Comparison of ENCODE assay signal across 1 cellular context in the genomic region with DNA sequence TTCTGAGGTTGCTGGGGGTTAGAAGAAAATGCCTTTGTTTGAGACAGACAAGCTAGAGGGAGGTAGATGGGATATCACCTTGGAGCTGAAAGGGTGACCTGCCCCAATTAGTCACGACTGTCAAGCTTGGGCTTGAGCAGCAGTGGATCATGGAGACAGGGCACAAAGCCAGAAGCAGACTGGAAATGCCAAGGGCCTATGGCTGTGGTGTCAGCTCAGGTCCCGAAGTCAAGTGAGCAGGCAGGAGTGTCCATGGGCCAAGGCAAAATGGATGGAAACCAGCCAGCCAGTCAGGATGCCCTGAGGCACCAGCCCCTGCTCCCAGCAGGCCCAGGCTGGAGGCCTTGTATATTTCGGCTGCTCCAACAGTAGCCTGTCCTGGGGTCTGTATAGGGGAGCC.
TF ChIP-seq lines count a peak whose summit lies in the region.

No MANE protein-coding gene starts in this region.

TF ChIP-seq in IMR-90, 13 proteins besides CTCF, POLR2A, EP300 and RAD21:
- no peak for TF ChIP-seq MAFK (IDR thresholded peaks at IDR 0.05; ENCODE audit: low read depth, low read length)
- TF ChIP-seq RFX5 (IDR thresholded peaks at IDR 0.05; ENCODE audit: low read depth, low read length), result no peak
- TF ChIP-seq RCOR1 (IDR thresholded peaks at IDR 0.05; ENCODE audit: insufficient replicate concordance, low read length), result no peak
- TF ChIP-seq BHLHE40 (IDR thresholded peaks at IDR 0.05; ENCODE audit: low read depth, low read length), result no peak
- TF ChIP-seq, protein P1, sequence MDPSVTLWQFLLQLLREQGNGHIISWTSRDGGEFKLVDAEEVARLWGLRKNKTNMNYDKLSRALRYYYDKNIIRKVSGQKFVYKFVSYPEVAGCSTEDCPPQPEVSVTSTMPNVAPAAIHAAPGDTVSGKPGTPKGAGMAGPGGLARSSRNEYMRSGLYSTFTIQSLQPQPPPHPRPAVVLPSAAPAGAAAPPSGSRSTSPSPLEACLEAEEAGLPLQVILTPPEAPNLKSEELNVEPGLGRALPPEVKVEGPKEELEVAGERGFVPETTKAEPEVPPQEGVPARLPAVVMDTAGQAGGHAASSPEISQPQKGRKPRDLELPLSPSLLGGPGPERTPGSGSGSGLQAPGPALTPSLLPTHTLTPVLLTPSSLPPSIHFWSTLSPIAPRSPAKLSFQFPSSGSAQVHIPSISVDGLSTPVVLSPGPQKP (IDR thresholded peaks at IDR 0.05; ENCODE audit: borderline replicate concordance, low read depth, low read length), result no peak
- no peak for TF ChIP-seq FOS (IDR thresholded peaks at IDR 0.05; ENCODE audit: low read depth, low read length)
- no peak for TF ChIP-seq MXI1 (IDR thresholded peaks at IDR 0.05; ENCODE audit: borderline replicate concordance, low read depth, low read length)
